8 cellular contexts compared by ENCODE assay signal in genomic region chr6:80163754-80164187, GRCh38. TPM values are rescaled to one million over a fixed set of nuclear protein-coding genes. Genes with fewer than 3 reads are reported as not detected.
DNase-seq lines count a peak whose midpoint lies in the region; ATAC-seq, FAIRE-seq and TF ChIP-seq lines count a peak whose summit lies in the region.
"Had no signal": no experiment of that assay in that cellular context is flagged by ENCODE, and none has a peak within 500 bp of the region (broad histone marks: within the 10 kb centered on the region; RNA-seq: fewer than 3 reads in every experiment).

No MANE protein-coding gene starts in this region.

- ATAC-seq in GM21717 (IDR thresholded peaks at IDR 0.05; ENCODE audit: unreplicated experiment), result peak; percentile 76
- peak; percentile 74 for ATAC-seq in activated CD8-positive, alpha-beta T cell treated with anti-CD3 and anti-CD28 coated beads, Interleukin-2, amount 10 ng/mL, durations not matched to agents 7 days and 5 days
- peak; percentile 89 for ATAC-seq in omental fat pad (ENCODE audit: low FRiP score)

- in situ Hi-C loops in GM13977 (cut with MboI; ENCODE audit: low pct_unique_long_range_greater_than_20kb, low sequenced_read_pairs, unreplicated experiment), result no loop called here

- no peak overlapping the region for H3K4me3 ChIP-seq in prostate gland
- H3K4me3 ChIP-seq: skin epidermis had no signal

- TF ChIP-seq CTCF in GM13977 (IDR thresholded peaks at IDR 0.05; ENCODE audit: extremely low read depth, insufficient read depth, missing control alignments), result no peak
- no peak for TF ChIP-seq CTCF in omental fat pad (IDR thresholded peaks at IDR 0.05)
- TF ChIP-seq CTCF in prostate gland (IDR thresholded peaks at IDR 0.05), result no peak

- H3K4me1 ChIP-seq in prostate gland (replicated peaks), result no peaks in the 10 kb centered on the region

- peak; percentile 14 for DNase-seq in GM13977 (ENCODE audit: low spot score)
- peak; percentile 19 for DNase-seq in HTR-8/SVneo (ENCODE audit: insufficient read length, low spot score)
- DNase-seq in activated CD8-positive, alpha-beta T cell treated with anti-CD3 and anti-CD28 coated beads, Interleukin-2, amount 10 ng/mL, durations not matched to agents 7 days and 5 days, result no peak
- DNase-seq in omental fat pad (ENCODE audit: low spot score), result no peak
- DNase-seq in prostate gland (ENCODE audit: low spot score), result no peak
- DNase-seq in stimulated activated CD4-positive, alpha-beta T cell treated with anti-CD3 and anti-CD28 coated beads, Interleukin-4, amount 100 ng/mL, for 1 hour, result no peak

- 42% methylated on average over 3 of the region's 3 CpGs for WGBS in prostate gland

- peaks cover 13% of the 10 kb centered on the region for H3K4me1 Mint-ChIP-seq in activated CD8-positive, alpha-beta T cell treated with anti-CD3 and anti-CD28 coated beads, Interleukin-2, amount 10 ng/mL, durations not matched to agents 7 days and 5 days (ENCODE audit: low read depth)

- H3K27ac Mint-ChIP-seq in activated CD8-positive, alpha-beta T cell treated with anti-CD3 and anti-CD28 coated beads, Interleukin-2, amount 10 ng/mL, durations not matched to agents 7 days and 5 days, result no peak overlapping the region

- H3K9me3 Mint-ChIP-seq in activated CD8-positive, alpha-beta T cell treated with anti-CD3 and anti-CD28 coated beads, Interleukin-2, amount 10 ng/mL, durations not matched to agents 7 days and 5 days (ENCODE audit: insufficient read depth), result no peaks in the 10 kb centered on the region

- CTCF ChIA-PET in activated CD8-positive, alpha-beta T cell treated with anti-CD3 and anti-CD28 coated beads, Interleukin-2, amount 10 ng/mL, durations not matched to agents 7 days and 5 days (lab: Charles Lee), result interaction anchor here (1.0 kb wide), 1 partner anchor 218 kb away, joined by 4 read pairs; no protein-coding TSS in a partner anchor

- H3K4me3 Mint-ChIP-seq in activated CD8-positive, alpha-beta T cell treated with anti-CD3 and anti-CD28 coated beads, Interleukin-2, amount 10 ng/mL, durations not matched to agents 7 days and 5 days, result no peak overlapping the region

- H3K36me3 ChIP-seq in prostate gland, result no peaks in the 10 kb centered on the region

- POLR2A ChIA-PET in activated CD8-positive, alpha-beta T cell treated with anti-CD3 and anti-CD28 coated beads, Interleukin-2, amount 10 ng/mL, durations not matched to agents 7 days and 5 days (lab: Charles Lee), result no interaction called here

- no peak for TF ChIP-seq POLR2A in prostate gland (IDR thresholded peaks at IDR 0.05)

- intact Hi-C loops in prostate gland (cut with DNase I), result no loop called here

- no peaks in the 10 kb centered on the region for H3K27me3 ChIP-seq in prostate gland (replicated peaks; ENCODE audit: insufficient read depth)

- peak; percentile 40 for FAIRE-seq in HTR-8/SVneo (lab: Jason Lieb, UNC)

- H3K36me3 Mint-ChIP-seq in activated CD8-positive, alpha-beta T cell treated with anti-CD3 and anti-CD28 coated beads, Interleukin-2, amount 10 ng/mL, durations not matched to agents 7 days and 5 days (ENCODE audit: low read depth), result peaks cover under 1% of the 10 kb centered on the region

- H3K27me3 Mint-ChIP-seq in activated CD8-positive, alpha-beta T cell treated with anti-CD3 and anti-CD28 coated beads, Interleukin-2, amount 10 ng/mL, durations not matched to agents 7 days and 5 days (ENCODE audit: low read depth), result no peaks in the 10 kb centered on the region

- H3K9me3 ChIP-seq in prostate gland, result no peaks in the 10 kb centered on the region

- no peak overlapping the region for H3K27ac ChIP-seq in prostate gland

RNA-seq across cellular contexts. Expression of gene BCKDHB, which starts 57.3 kb away (rescaled TPM):
- total RNA-seq in activated CD8-positive, alpha-beta T cell treated with anti-CD3 and anti-CD28 coated beads, Interleukin-2, amount 10 ng/mL, durations not matched to agents 7 days and 5 days, result 10 to 100 TPM; 19.9 to 21.9 TPM
- total RNA-seq in omental fat pad (10 to 100 TPM in 3 of 4 donors, 1 to 10 TPM in 1; 8.9 to 18.4 (median 16.6) TPM), prostate gland (10 to 100 TPM; 19.0 to 33.0 TPM)

Comparison
In these comparisons a context has a peak if more than half of its experiments do, and no peak if none do; other contexts are left out.
1. DNase-seq: peak in GM13977 (single experiment) and HTR-8/SVneo (single experiment); none in activated CD8-positive, alpha-beta T cell treated with anti-CD3 and anti-CD28 coated beads, Interleukin-2, amount 10 ng/mL, durations not matched to agents 7 days and 5 days (single experiment), omental fat pad (single experiment), prostate gland (single experiment) and stimulated activated CD4-positive, alpha-beta T cell treated with anti-CD3 and anti-CD28 coated beads, Interleukin-4, amount 100 ng/mL, for 1 hour (single experiment).
2. Peak in every context shown above with its lines, with median percentiles within 50 percentile points of each other: ATAC-seq.